ENCODE assay signal across 19 cellular contexts in genomic region chr17:33908363-33909064, GRCh38.
A peak's percentile ranks its signal among the peaks of the same experiment; 100 is the strongest.
DNase-seq lines count a peak whose midpoint lies in the region; ATAC-seq, FAIRE-seq and TF ChIP-seq lines count a peak whose summit lies in the region.
"Had no signal": no experiment of that assay in that cellular context is flagged by ENCODE, and none has a peak within 500 bp of the region (broad histone marks: within the 10 kb centered on the region; RNA-seq: fewer than 3 reads in every experiment).

No MANE protein-coding gene starts in this region.

- FAIRE-seq in K562 (lab: Jason Lieb, UNC): no peak
- FAIRE-seq: GM12891, GM18507, H54 had no signal

- no peak for TF ChIP-seq POLR2A in K562 (conservative IDR thresholded peaks at IDR 0.05)

- BruUV-seq in K562 (replicated peaks; lab: Mats Ljungman, UMichigan): no TSS peak

- peaks cover 26 to 71% of the 10 kb centered on the region in 2 experiments; a peak in 4 of 5 replicates for H3K4me1 ChIP-seq in K562 (replicated peaks in 1 of 2; ENCODE audit: control insufficient read depth in 2 of 2, insufficient read depth in 2 of 2, low read length in 2 of 2)
- no peaks in the 10 kb centered on the region for H3K4me1 ChIP-seq in ascending aorta
- H3K4me1 ChIP-seq: HAP-1 had no signal

- H3K9ac ChIP-seq in K562 (ENCODE audit: insufficient read depth in 1 of 2, low read depth in 2 of 2, low read length in 2 of 2): peak overlapping the region in 1 of 2 experiments; percentile 12; a peak in 1 of 4 replicates

- ATAC-seq in K562: no peak
- ATAC-seq in GM19395 (IDR thresholded peaks at IDR 0.05; ENCODE audit: unreplicated experiment): no peak

- H3K27ac ChIP-seq in K562 (ENCODE audit: extremely low read depth, low read depth, low read length): peak overlapping the region; percentile 50
- no peak overlapping the region for H3K27ac ChIP-seq in ascending aorta

- intact Hi-C loops in K562 (cut with micrococcal nuclease) (no loop called here), ascending aorta (cut with DNase I) (no loop called here)

- in situ Hi-C loops in K562 (cut with MboI): no loop called here

- H3K4me3 ChIP-seq in K562 (no peak overlapping the region), ascending aorta (no peak overlapping the region)
- H3K4me3 ChIP-seq: HAP-1 had no signal

- CTCF ChIA-PET in K562 (lab: Yijun Ruan, JAX; ENCODE audit: low intra/inter-chr PET ratio): no interaction called here

- peak overlapping the region; percentile 9 for H3K4me2 ChIP-seq in K562 (ENCODE audit: insufficient read depth, low read length)

- H3K36me3 ChIP-seq in K562 (ENCODE audit: control insufficient read depth, insufficient read depth, low read length) (no peaks in the 10 kb centered on the region), ascending aorta (no peaks in the 10 kb centered on the region)
- H3K36me3 ChIP-seq: HAP-1 had no signal

- DNase-seq in SKM-1 treated with dmso at 0.1 percent for 144 hours (lab: John Stamatoyannopoulos, UW; ENCODE audit: unreplicated experiment) (peak; percentile 4), SKM-1 (lab: John Stamatoyannopoulos, UW; ENCODE audit: unreplicated experiment) (no peak), OCI-M1 (lab: John Stamatoyannopoulos, UW) (peak; percentile 62), K562 (ENCODE audit: extremely low read depth in 1 of 4, low spot score in 3 of 4) (peak in 3 of 4 experiments; percentile 70 to 78 (median 76)), ascending aorta (ENCODE audit: low spot score in 2 of 2) (no peak)
- DNase-seq: C1 segment of cervical spinal cord; Calu3; CD4-positive, alpha-beta memory T cell; COR-L47; DMS53; DMS79 treated with DMSO at 0.1 percent for 48 hours; GF-D8; GOT3; HFFc6 had no signal

- peak; percentile 79 for TF ChIP-seq EP300 in K562 (IDR thresholded peaks at IDR 0.05; ENCODE audit: low read length)

- POLR2A ChIA-PET in K562 (lab: Yijun Ruan, JAX): interaction anchor here (0.6 kb wide), 1 partner anchor 34 kb away, joined by 3 read pairs; no protein-coding TSS in a partner anchor

- peak overlapping the region; percentile 68 for H2AFZ ChIP-seq in K562 (ENCODE audit: low read depth, low read length)

- H3K79me2 ChIP-seq in K562 (ENCODE audit: control insufficient read depth, insufficient read depth, low read length): no peaks in the 10 kb centered on the region

- H3K9me3 ChIP-seq in K562 (replicated peaks; ENCODE audit: control insufficient read depth, insufficient read depth, low read depth, low read length): no peaks in the 10 kb centered on the region
- no peaks in the 10 kb centered on the region for H3K9me3 ChIP-seq in ascending aorta
- H3K9me3 ChIP-seq: HAP-1 had no signal

- H3K27me3 ChIP-seq in K562 (ENCODE audit: control insufficient read depth in 2 of 2, insufficient read depth in 2 of 2, low read length in 2 of 2): no peaks in the 10 kb centered on the region
- H3K27me3 ChIP-seq in ascending aorta: no peaks in the 10 kb centered on the region

- TF ChIP-seq CTCF in K562 (IDR thresholded peaks at IDR 0.05 in 2 of 3, conservative IDR thresholded peaks at IDR 0.05 in 1 of 3; ENCODE audit: insufficient read depth in 2 of 3, low read depth in 1 of 3, low read length in 3 of 3) (no peak), ascending aorta (IDR thresholded peaks at IDR 0.05) (no peak)

- no peaks in the 10 kb centered on the region for H3K9me1 ChIP-seq in K562 (ENCODE audit: control insufficient read depth, insufficient read depth, low read length)

- WGBS in K562 (ENCODE audit: insufficient coverage, low coverage, missing lambda C conversion rate): 0% methylated on average over 2 of the region's 2 CpGs

- TF ChIP-seq RAD21 in K562 (CRISPR knock-in tag; conservative IDR thresholded peaks at IDR 0.05 in 1 of 2, IDR thresholded peaks at IDR 0.05 in 1 of 2): no peak

- H4K20me1 ChIP-seq in K562 (replicated peaks; ENCODE audit: control insufficient read depth, insufficient read depth, low read length): no peaks in the 10 kb centered on the region

TF ChIP-seq in K562, 482 proteins besides CTCF, POLR2A, EP300 and RAD21 (continues in another document):
- TF ChIP-seq POLR2AphosphoS5 (IDR thresholded peaks at IDR 0.05; ENCODE audit: control insufficient read depth, insufficient read depth, low read depth, low read length) (no peak), PPARD (CRISPR knock-in tag; IDR thresholded peaks at IDR 0.05) (peak; percentile 90), ZKSCAN1 (IDR thresholded peaks at IDR 0.05; ENCODE audit: low read depth, low read length) (peak; percentile 67; the same call in 1 of the 2 replicates), ETV1 (tag; conservative IDR thresholded peaks at IDR 0.05; ENCODE audit: low read depth) (peak; percentile 61), HMG20A (CRISPR knock-in tag; conservative IDR thresholded peaks at IDR 0.05) (peak; percentile 71; the same call in 1 of the 2 replicates), DMBX1 (CRISPR knock-in tag; IDR thresholded peaks at IDR 0.05; ENCODE audit: borderline replicate concordance) (peak; percentile 98), KDM2B (CRISPR knock-in tag; IDR thresholded peaks at IDR 0.05) (peak; percentile 98), ELF2 (CRISPR knock-in tag; IDR thresholded peaks at IDR 0.05) (peak; percentile 93), CBFA2T2 (conservative IDR thresholded peaks at IDR 0.05) (peak; percentile 76)
- TF ChIP-seq, protein P1, sequence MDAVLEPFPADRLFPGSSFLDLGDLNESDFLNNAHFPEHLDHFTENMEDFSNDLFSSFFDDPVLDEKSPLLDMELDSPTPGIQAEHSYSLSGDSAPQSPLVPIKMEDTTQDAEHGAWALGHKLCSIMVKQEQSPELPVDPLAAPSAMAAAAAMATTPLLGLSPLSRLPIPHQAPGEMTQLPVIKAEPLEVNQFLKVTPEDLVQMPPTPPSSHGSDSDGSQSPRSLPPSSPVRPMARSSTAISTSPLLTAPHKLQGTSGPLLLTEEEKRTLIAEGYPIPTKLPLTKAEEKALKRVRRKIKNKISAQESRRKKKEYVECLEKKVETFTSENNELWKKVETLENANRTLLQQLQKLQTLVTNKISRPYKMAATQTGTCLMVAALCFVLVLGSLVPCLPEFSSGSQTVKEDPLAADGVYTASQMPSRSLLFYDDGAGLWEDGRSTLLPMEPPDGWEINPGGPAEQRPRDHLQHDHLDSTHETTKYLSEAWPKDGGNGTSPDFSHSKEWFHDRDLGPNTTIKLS (IDR thresholded peaks at IDR 0.05; ENCODE audit: borderline replicate concordance, low read depth): no peak
- TF ChIP-seq, protein P2, sequence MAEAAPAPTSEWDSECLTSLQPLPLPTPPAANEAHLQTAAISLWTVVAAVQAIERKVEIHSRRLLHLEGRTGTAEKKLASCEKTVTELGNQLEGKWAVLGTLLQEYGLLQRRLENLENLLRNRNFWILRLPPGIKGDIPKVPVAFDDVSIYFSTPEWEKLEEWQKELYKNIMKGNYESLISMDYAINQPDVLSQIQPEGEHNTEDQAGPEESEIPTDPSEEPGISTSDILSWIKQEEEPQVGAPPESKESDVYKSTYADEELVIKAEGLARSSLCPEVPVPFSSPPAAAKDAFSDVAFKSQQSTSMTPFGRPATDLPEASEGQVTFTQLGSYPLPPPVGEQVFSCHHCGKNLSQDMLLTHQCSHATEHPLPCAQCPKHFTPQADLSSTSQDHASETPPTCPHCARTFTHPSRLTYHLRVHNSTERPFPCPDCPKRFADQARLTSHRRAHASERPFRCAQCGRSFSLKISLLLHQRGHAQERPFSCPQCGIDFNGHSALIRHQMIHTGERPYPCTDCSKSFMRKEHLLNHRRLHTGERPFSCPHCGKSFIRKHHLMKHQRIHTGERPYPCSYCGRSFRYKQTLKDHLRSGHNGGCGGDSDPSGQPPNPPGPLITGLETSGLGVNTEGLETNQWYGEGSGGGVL (CRISPR knock-in tag; IDR thresholded peaks at IDR 0.05): peak; percentile 85; the same call in 1 of the 2 replicates

Comparison
In these comparisons a context has a peak if more than half of its experiments do, and no peak if none do; other contexts are left out.
1. DNase-seq: peak in SKM-1 treated with dmso at 0.1 percent for 144 hours (single experiment), OCI-M1 (single experiment) and K562 (3 of 4); none in SKM-1 (single experiment) and ascending aorta (0 of 2).